31 cellular contexts compared by ENCODE assay signal in the genomic region with DNA sequence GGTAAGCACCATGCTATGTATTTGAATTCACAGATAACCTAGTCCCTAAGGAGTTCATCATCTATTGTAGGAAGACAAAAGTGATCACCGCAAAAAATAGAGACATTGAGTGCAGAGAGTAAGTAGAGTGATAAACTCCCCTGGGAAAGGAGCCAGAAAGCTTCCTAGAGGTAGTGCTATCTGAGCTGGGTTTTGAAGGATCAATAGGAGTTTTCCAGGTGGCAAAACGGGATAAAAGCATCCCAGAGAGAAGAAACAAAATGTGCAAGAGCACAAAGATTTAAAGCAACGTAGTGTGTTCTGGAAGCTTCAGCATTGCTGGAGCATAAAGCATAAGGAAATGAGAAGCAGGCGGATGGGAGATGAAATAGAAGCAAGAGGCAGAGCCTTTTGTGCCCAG.
DNase-seq lines count a peak whose midpoint lies in the region; ATAC-seq and TF ChIP-seq lines count a peak whose summit lies in the region.
"Had no signal": no experiment of that assay in that cellular context is flagged by ENCODE, and none has a peak within 500 bp of the region (broad histone marks: within the 10 kb centered on the region; RNA-seq: fewer than 3 reads in every experiment).

No MANE protein-coding gene starts in this region.

- no peaks in the 10 kb centered on the region for H3F3A ChIP-seq in neural progenitor cell (ENCODE audit: low read depth)

- ATAC-seq in HG03520 (IDR thresholded peaks at IDR 0.05; ENCODE audit: unreplicated experiment) = no peak
- no peak for ATAC-seq in HG03045 (IDR thresholded peaks at IDR 0.05; ENCODE audit: unreplicated experiment)
- ATAC-seq: heart right ventricle; naive thymus-derived CD4-positive, alpha-beta T cell; Panc1; stimulated activated naive B cell treated with anti-CD40 and anti-IgM and Interleukin-4, amounts not matched to agents 10 μg/mL and 1 μg/mL and 100 μg/mL, for 72 hours had no signal

- no peaks in the 10 kb centered on the region for H3K9me3 Mint-ChIP-seq in CD8-positive, alpha-beta memory T cell
- no peaks in the 10 kb centered on the region for H3K9me3 Mint-ChIP-seq in brain
- no peaks in the 10 kb centered on the region for H3K9me3 Mint-ChIP-seq in neural progenitor cell
- H3K9me3 Mint-ChIP-seq: activated T-cell treated with anti-CD3 and anti-CD28 coated beads, Interleukin-2, amount 50 U/mL, for 24 hours; HFFc6; naive thymus-derived CD4-positive, alpha-beta T cell; stimulated activated naive B cell treated with anti-CD40 and anti-IgM and Interleukin-4, amounts not matched to agents 10 μg/mL and 1 μg/mL and 100 μg/mL, for 72 hours had no signal

- peaks cover 0 to 3% (median 3%) of the 10 kb centered on the region in 3 donors for H3K4me1 Mint-ChIP-seq in CD8-positive, alpha-beta memory T cell
- peaks cover 72% of the 10 kb centered on the region for H3K4me1 Mint-ChIP-seq in brain
- peaks cover 28% of the 10 kb centered on the region for H3K4me1 Mint-ChIP-seq in neural progenitor cell
- H3K4me1 Mint-ChIP-seq: stimulated activated naive B cell treated with anti-CD40 and anti-IgM and Interleukin-4, amounts not matched to agents 10 μg/mL and 1 μg/mL and 100 μg/mL, for 72 hours had no signal

- no peak overlapping the region for H2AFZ ChIP-seq in KMS-11 (ENCODE audit: low read depth)
- no peak overlapping the region for H2AFZ ChIP-seq in neural progenitor cell (replicated peaks)

- H3K4me1 ChIP-seq in CD8-positive, alpha-beta memory T cell (ENCODE audit: insufficient read depth, low read length) = no peaks in the 10 kb centered on the region
- H3K4me1 ChIP-seq in KMS-11 (ENCODE audit: low read depth, poor library complexity, severe bottlenecking) = peaks cover 61% of the 10 kb centered on the region
- H3K4me1 ChIP-seq in neural progenitor cell = peaks cover 2% of the 10 kb centered on the region

- H4K20me1 ChIP-seq in KMS-11 (ENCODE audit: insufficient read depth) (no peaks in the 10 kb centered on the region), neural progenitor cell (ENCODE audit: low read depth) (peaks cover 13% of the 10 kb centered on the region)

- H3K4me3 ChIP-seq in CD8-positive, alpha-beta memory T cell (ENCODE audit: low read length) = no peak overlapping the region
- H3K4me3 ChIP-seq in KMS-11 (IDR thresholded peaks at IDR 0.05; ENCODE audit: insufficient read depth, low read depth, low read length) (no peak overlapping the region), neural progenitor cell (no peak overlapping the region)
- H3K4me3 ChIP-seq: esophagus muscularis mucosa, heart right ventricle, suprapubic skin had no signal

- H3K27me3 ChIP-seq in CD8-positive, alpha-beta memory T cell (ENCODE audit: insufficient read depth, low read length, poor library complexity, severe bottlenecking) = no peaks in the 10 kb centered on the region
- no peaks in the 10 kb centered on the region for H3K27me3 ChIP-seq in KMS-11 (ENCODE audit: insufficient read depth, low read depth)
- H3K27me3 ChIP-seq in neural progenitor cell = no peaks in the 10 kb centered on the region
- H3K27me3 ChIP-seq: esophagus muscularis mucosa, heart right ventricle, suprapubic skin had no signal

- H3K79me2 ChIP-seq in KMS-11 (ENCODE audit: insufficient read depth, low read depth) (peaks cover 32% of the 10 kb centered on the region), neural progenitor cell (ENCODE audit: low read depth) (no peaks in the 10 kb centered on the region)

- in situ Hi-C loops in GM13977 (cut with MboI; ENCODE audit: low pct_unique_long_range_greater_than_20kb, low sequenced_read_pairs, unreplicated experiment) = no loop called here

- no peaks in the 10 kb centered on the region for H3K27me3 Mint-ChIP-seq in CD8-positive, alpha-beta memory T cell
- H3K27me3 Mint-ChIP-seq in brain (no peaks in the 10 kb centered on the region), neural progenitor cell (ENCODE audit: insufficient read depth, low read depth) (peaks cover 2% of the 10 kb centered on the region)
- H3K27me3 Mint-ChIP-seq: activated T-cell treated with anti-CD3 and anti-CD28 coated beads, Interleukin-2, amount 50 U/mL, for 24 hours; naive thymus-derived CD4-positive, alpha-beta T cell; stimulated activated naive B cell treated with anti-CD40 and anti-IgM and Interleukin-4, amounts not matched to agents 10 μg/mL and 1 μg/mL and 100 μg/mL, for 72 hours had no signal

- CTCF ChIA-PET in CD8-positive, alpha-beta memory T cell (lab: Charles Lee) = no interaction called here

- no peak overlapping the region for H3K27ac ChIP-seq in CD8-positive, alpha-beta memory T cell (ENCODE audit: low read depth, low read length)
- H3K27ac ChIP-seq in KMS-11 (peak overlapping the region; percentile 88; the same call in 1 of the 2 replicates), neural progenitor cell (no peak overlapping the region)
- H3K27ac ChIP-seq: heart right ventricle, suprapubic skin, VCaP had no signal

- peaks cover 35% of the 10 kb centered on the region for H3K36me3 ChIP-seq in CD8-positive, alpha-beta memory T cell (ENCODE audit: insufficient read depth, low read length)
- H3K36me3 ChIP-seq in KMS-11 (ENCODE audit: insufficient read depth) = no peaks in the 10 kb centered on the region; the same call in 1 of the 2 replicates
- H3K36me3 ChIP-seq in neural progenitor cell = peaks cover 5% of the 10 kb centered on the region

- POLR2A ChIA-PET in CD8-positive, alpha-beta memory T cell (lab: Charles Lee) = no interaction called here

- peak overlapping the region; percentile 61 for H3K4me2 ChIP-seq in KMS-11
- H3K4me2 ChIP-seq in neural progenitor cell = no peak overlapping the region

- no peak for DNase-seq in CD8-positive, alpha-beta memory T cell
- no peak for DNase-seq in neural progenitor cell (ENCODE audit: low spot score)
- no peak for DNase-seq in DMS153 treated with DMSO at 0.1 percent for 48 hours (lab: John Stamatoyannopoulos, UW; ENCODE audit: unreplicated experiment)
- no peak for DNase-seq in GM13977 (ENCODE audit: low spot score)
- DNase-seq: activated CD4-positive, alpha-beta T cell treated with anti-CD3 and anti-CD28 coated beads for 48 hours; activated T-cell treated with anti-CD3 and anti-CD28 coated beads, Interleukin-2, amount 50 U/mL, for 24 hours; C1 segment of cervical spinal cord; cerebellar nuclear complex; foreskin fibroblast; GOT3; heart right ventricle; HFFc6; KBM-7; kidney; midbrain; naive thymus-derived CD4-positive, alpha-beta T cell; NCI-H1105; NCI-H1930; NCI-H226; NCI-H748 treated with DMSO at 0.1 percent for 48 hours; SHP77; stimulated activated naive B cell treated with anti-CD40 and anti-IgM and Interleukin-4, amounts not matched to agents 10 μg/mL and 1 μg/mL and 100 μg/mL, for 72 hours; T-helper 9 cell had no signal

- no peak overlapping the region; the same call in 1 of the 2 replicates for H3K9ac ChIP-seq in KMS-11
- no peak overlapping the region for H3K9ac ChIP-seq in neural progenitor cell

- H3K36me3 Mint-ChIP-seq in CD8-positive, alpha-beta memory T cell = peaks cover 0 to 84% (median 8%) of the 10 kb centered on the region in 3 donors
- peaks cover 66% of the 10 kb centered on the region for H3K36me3 Mint-ChIP-seq in brain
- H3K36me3 Mint-ChIP-seq in neural progenitor cell = peaks cover 28% of the 10 kb centered on the region

- H3K9me3 ChIP-seq in CD8-positive, alpha-beta memory T cell (ENCODE audit: low read length) = no peaks in the 10 kb centered on the region
- no peaks in the 10 kb centered on the region for H3K9me3 ChIP-seq in neural progenitor cell (ENCODE audit: low read depth)
- H3K9me3 ChIP-seq: esophagus muscularis mucosa, heart right ventricle, suprapubic skin had no signal

- TF ChIP-seq CTCF in KMS-11 (conservative IDR thresholded peaks at IDR 0.05; ENCODE audit: low read depth, low read length) (no peak), brain (conservative IDR thresholded peaks at IDR 0.05) (no peak), neural progenitor cell (IDR thresholded peaks at IDR 0.05) (no peak), GM13977 (IDR thresholded peaks at IDR 0.05; ENCODE audit: extremely low read depth, insufficient read depth, missing control alignments) (no peak)

- no peak overlapping the region for H3K4me3 Mint-ChIP-seq in CD8-positive, alpha-beta memory T cell
- H3K4me3 Mint-ChIP-seq in brain (no peak overlapping the region), neural progenitor cell (no peak overlapping the region)
- H3K4me3 Mint-ChIP-seq: activated T-cell treated with anti-CD3 and anti-CD28 coated beads, Interleukin-2, amount 50 U/mL, for 24 hours; HFFc6; naive thymus-derived CD4-positive, alpha-beta T cell; stimulated activated naive B cell treated with anti-CD40 and anti-IgM and Interleukin-4, amounts not matched to agents 10 μg/mL and 1 μg/mL and 100 μg/mL, for 72 hours had no signal

- peak overlapping the region in 5 of 8 donors; percentile 13 to 40 (median 15) for H3K27ac Mint-ChIP-seq in CD8-positive, alpha-beta memory T cell
- peak overlapping the region in 3 of 5 experiments; percentile 1 to 91 (median 8) for H3K27ac Mint-ChIP-seq in brain
- H3K27ac Mint-ChIP-seq in neural progenitor cell = peak overlapping the region; percentile 28
- H3K27ac Mint-ChIP-seq: HFFc6; stimulated activated naive B cell treated with anti-CD40 and anti-IgM and Interleukin-4, amounts not matched to agents 10 μg/mL and 1 μg/mL and 100 μg/mL, for 72 hours had no signal
